In genomic region chr13:62357887-62358645, GRCh38 we compare ENCODE assay signal across 8 cellular contexts.
A peak's percentile ranks its signal among the peaks of the same experiment; 100 is the strongest.
DNase-seq lines count a peak whose midpoint lies in the region; ATAC-seq, FAIRE-seq and TF ChIP-seq lines count a peak whose summit lies in the region.

No MANE protein-coding gene starts in this region.

- no CpG with 5 or more reads among the region's 2 CpGs for WGBS in neuronal stem cell (ENCODE audit: extremely low coverage in 2 of 2, insufficient read length in 2 of 2, insufficient replicate concordance in 1 of 2), 2 donors

- H3K36me3 ChIP-seq in MM.1S (replicated peaks; ENCODE audit: insufficient read depth, low read length), result no peaks in the 10 kb centered on the region
- no peaks in the 10 kb centered on the region for H3K36me3 ChIP-seq in neuronal stem cell (replicated peaks in 1 of 2; ENCODE audit: control insufficient read depth in 2 of 2, insufficient read depth in 2 of 2, low read length in 2 of 2)
- H3K36me3 ChIP-seq in mucosa of descending colon (ENCODE audit: low read depth), result no peaks in the 10 kb centered on the region

- H3K18ac ChIP-seq in neuronal stem cell (ENCODE audit: low read length), result no peak overlapping the region

- H3K79me2 ChIP-seq in MM.1S (ENCODE audit: low read length), result no peaks in the 10 kb centered on the region

- no peak overlapping the region for H3K23ac ChIP-seq in neuronal stem cell (ENCODE audit: low read depth, low read length, poor library complexity)

- H3K4me2 ChIP-seq in MM.1S (ENCODE audit: low read depth, low read length) (no peak overlapping the region), neuronal stem cell (ENCODE audit: insufficient read depth, low read length, poor library complexity, severe bottlenecking) (no peak overlapping the region)

- H3K4ac ChIP-seq in neuronal stem cell (ENCODE audit: low read length), result no peak overlapping the region

- H2BK12ac ChIP-seq in neuronal stem cell (ENCODE audit: low read length), result no peak overlapping the region

- no peak overlapping the region for H2BK15ac ChIP-seq in neuronal stem cell (ENCODE audit: low read length)

- no peak overlapping the region for H2BK5ac ChIP-seq in neuronal stem cell (ENCODE audit: low read length)

- DNase-seq in D721Med (ENCODE audit: insufficient read length, low spot score) (no peak), MM.1S (peak; percentile 33), astrocyte of the cerebellum (ENCODE audit: low read depth) (peak; percentile 48), neuronal stem cell (ENCODE audit: low spot score) (peak; percentile 77), mucosa of descending colon (no peak)
- DNase-seq in stimulated activated naive CD4-positive, alpha-beta T cell treated with Interleukin-2 at 50 U/mL for 16 hours (lab: John Stamatoyannopoulos, UW), result no peak
- DNase-seq in naive thymus-derived CD8-positive, alpha-beta T cell, result no peak

- no peak for FAIRE-seq in D721Med (lab: Jason Lieb, UNC)

- TF ChIP-seq CTCF in D721Med (IDR thresholded peaks at IDR 0.05; ENCODE audit: insufficient read depth, missing control alignments) (peak; percentile 82), MM.1S (IDR thresholded peaks at IDR 0.05; ENCODE audit: low read length) (peak; percentile 59), astrocyte of the cerebellum (IDR thresholded peaks at IDR 0.05; ENCODE audit: low read depth, low read length, missing control alignments) (peak; percentile 64), mucosa of descending colon (IDR thresholded peaks at IDR 0.05) (no peak)

- no peak overlapping the region for H3K14ac ChIP-seq in neuronal stem cell (ENCODE audit: low read length)

- no peaks in the 10 kb centered on the region for H3K4me1 Mint-ChIP-seq in naive thymus-derived CD8-positive, alpha-beta T cell

- H2BK120ac ChIP-seq in neuronal stem cell (ENCODE audit: low read depth, low read length), result no peak overlapping the region

- H3K27ac ChIP-seq in MM.1S (ENCODE audit: low read length), result no peak overlapping the region
- no peak overlapping the region for H3K27ac ChIP-seq in neuronal stem cell (replicated peaks; ENCODE audit: low read length)

- in situ Hi-C loops in astrocyte of the cerebellum (cut with HindIII; ENCODE audit: low sequenced_read_pairs), result no loop called here

- H3K27ac Mint-ChIP-seq in naive thymus-derived CD8-positive, alpha-beta T cell, result no peak overlapping the region

- H3K79me1 ChIP-seq in neuronal stem cell (ENCODE audit: low read depth, low read length), result no peaks in the 10 kb centered on the region

- no peaks in the 10 kb centered on the region for H3K27me3 ChIP-seq in MM.1S (replicated peaks; ENCODE audit: insufficient read depth, low read length)
- H3K27me3 ChIP-seq in neuronal stem cell (ENCODE audit: control insufficient read depth in 3 of 3, insufficient read depth in 3 of 3, low read depth in 1 of 3, low read length in 3 of 3), result no peaks in the 10 kb centered on the region

- ATAC-seq in GM21576 (IDR thresholded peaks at IDR 0.05; ENCODE audit: unreplicated experiment), result peak; percentile 73
- ATAC-seq in naive thymus-derived CD8-positive, alpha-beta T cell, result no peak
- no peak for ATAC-seq in mucosa of descending colon

- no peaks in the 10 kb centered on the region for H3K36me3 Mint-ChIP-seq in naive thymus-derived CD8-positive, alpha-beta T cell

- no peak overlapping the region for H3K4me3 ChIP-seq in MM.1S (ENCODE audit: low read length)
- no peak overlapping the region for H3K4me3 ChIP-seq in astrocyte of the cerebellum (ENCODE audit: low read depth, low read length)
- no peak overlapping the region for H3K4me3 ChIP-seq in neuronal stem cell (ENCODE audit: low read length in 2 of 2)
- H3K4me3 ChIP-seq in mucosa of descending colon, result no peak overlapping the region

- H3F3A ChIP-seq in MM.1S (ENCODE audit: insufficient read depth, low read length), result no peaks in the 10 kb centered on the region

- intact Hi-C loops in mucosa of descending colon (cut with DNase I, micrococcal nuclease), result no loop called here

- H3K9ac ChIP-seq in MM.1S (ENCODE audit: low read length) (no peak overlapping the region), neuronal stem cell (ENCODE audit: low read depth, low read length, poor library complexity) (no peak overlapping the region)

- H4K20me1 ChIP-seq in MM.1S (ENCODE audit: insufficient read depth, low read length), result no peaks in the 10 kb centered on the region

- POLR2A ChIA-PET in naive thymus-derived CD8-positive, alpha-beta T cell (lab: Charles Lee), result no interaction called here

- H3K9me3 ChIP-seq in MM.1S (replicated peaks; ENCODE audit: insufficient read depth, low read length) (no peaks in the 10 kb centered on the region), neuronal stem cell (replicated peaks in 1 of 2; ENCODE audit: control insufficient read depth in 2 of 2, insufficient read depth in 1 of 2, low read depth in 1 of 2, low read length in 2 of 2) (no peaks in the 10 kb centered on the region), mucosa of descending colon (peaks cover 11% of the 10 kb centered on the region)

- H2AFZ ChIP-seq in MM.1S (ENCODE audit: low read length), result no peak overlapping the region
- H2AFZ ChIP-seq in neuronal stem cell (ENCODE audit: low read length), result peak overlapping the region; percentile 87

- no peak overlapping the region for H2AK5ac ChIP-seq in neuronal stem cell (ENCODE audit: low read depth, low read length)

- no peak overlapping the region for H4K91ac ChIP-seq in neuronal stem cell (ENCODE audit: low read depth, low read length, poor library complexity)

- H4K8ac ChIP-seq in neuronal stem cell (ENCODE audit: low read depth, low read length), result no peak overlapping the region

- H3K9me3 Mint-ChIP-seq in naive thymus-derived CD8-positive, alpha-beta T cell, result peaks cover 0 to 12% (median 0%) of the 10 kb centered on the region in 9 donors

- no peak overlapping the region for H3K4me3 Mint-ChIP-seq in naive thymus-derived CD8-positive, alpha-beta T cell

- H3K27me3 Mint-ChIP-seq in naive thymus-derived CD8-positive, alpha-beta T cell, result no peaks in the 10 kb centered on the region

- H3K9me2 ChIP-seq in MM.1S (replicated peaks; ENCODE audit: insufficient read depth, low read length), result no peaks in the 10 kb centered on the region

- H3K4me1 ChIP-seq in MM.1S (ENCODE audit: low read length), result no peaks in the 10 kb centered on the region
- H3K4me1 ChIP-seq in neuronal stem cell (ENCODE audit: control insufficient read depth in 2 of 2, insufficient read depth in 1 of 2, low read depth in 1 of 2, low read length in 2 of 2), result peaks cover 0 to 2% of the 10 kb centered on the region in 2 donors
- no peaks in the 10 kb centered on the region for H3K4me1 ChIP-seq in mucosa of descending colon (ENCODE audit: low read depth)

Comparison
In these comparisons a context has a peak if more than half of its experiments do, and no peak if none do; other contexts are left out.
1. DNase-seq: peak in MM.1S (single experiment), astrocyte of the cerebellum (single experiment) and neuronal stem cell (single experiment); none in D721Med (single experiment), stimulated activated naive CD4-positive, alpha-beta T cell treated with Interleukin-2 at 50 U/mL for 16 hours (single experiment), naive thymus-derived CD8-positive, alpha-beta T cell (0 of 10) and mucosa of descending colon (0 of 3).